In the genomic region with DNA sequence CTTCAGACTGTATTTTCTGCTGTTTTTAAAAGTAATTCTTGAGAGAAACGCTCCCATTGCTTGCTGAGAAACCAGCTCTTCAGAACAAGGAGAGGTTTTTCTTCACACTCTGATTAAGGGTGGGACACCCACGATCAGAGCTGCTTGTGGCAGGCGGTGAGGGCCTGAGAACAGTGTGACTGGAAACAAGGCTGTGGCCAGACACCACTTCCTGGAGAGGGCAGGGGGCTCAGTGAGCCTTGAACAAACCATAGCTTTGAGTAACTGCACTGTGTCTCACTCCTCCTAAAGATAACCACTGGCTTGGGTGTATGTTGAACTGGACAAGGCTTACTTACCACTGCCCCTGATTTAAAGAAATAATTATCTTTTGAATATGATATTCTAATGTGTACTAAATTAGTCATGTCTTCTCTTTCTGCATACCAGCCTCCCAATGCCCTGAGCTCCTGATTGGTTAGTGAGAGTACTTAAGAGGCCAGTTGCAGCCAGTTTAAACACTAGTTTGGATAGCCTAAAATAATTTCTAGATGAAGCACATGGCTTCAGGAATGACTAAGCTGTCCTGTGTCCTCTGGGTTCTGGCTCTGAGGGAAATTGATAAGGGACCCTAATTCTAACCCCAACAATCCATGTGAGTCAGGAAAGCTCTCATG, we compare ENCODE assay signal across 8 cellular contexts. TPM values are rescaled to one million over a fixed set of nuclear protein-coding genes. Genes with fewer than 3 reads are reported as not detected.
A peak's percentile ranks its signal among the peaks of the same experiment; 100 is the strongest.
DNase-seq lines count a peak whose midpoint lies in the region; ATAC-seq and TF ChIP-seq lines count a peak whose summit lies in the region.

No MANE protein-coding gene starts in this region.

- no peaks in the 10 kb centered on the region for H3K9me2 ChIP-seq in SU-DHL-6 (replicated peaks; ENCODE audit: insufficient read depth, low read length)

- no peaks in the 10 kb centered on the region for H3K36me3 ChIP-seq in SU-DHL-6 (ENCODE audit: low read length)
- H3K36me3 ChIP-seq in gastrocnemius medialis, result no peaks in the 10 kb centered on the region

- H3K9me3 ChIP-seq in SU-DHL-6 (ENCODE audit: insufficient read depth, low read length) (no peaks in the 10 kb centered on the region; the same call in 1 of the 2 replicates), gastrocnemius medialis (no peaks in the 10 kb centered on the region)

- peak overlapping the region; percentile 46 for H3K9ac ChIP-seq in SU-DHL-6 (ENCODE audit: low read length)

- peak overlapping the region; percentile 51 for H3K4me2 ChIP-seq in SU-DHL-6 (ENCODE audit: low read depth, low read length, poor library complexity, severe bottlenecking)

- TF ChIP-seq POLR2A in gastrocnemius medialis (IDR thresholded peaks at IDR 0.05), result no peak

- intact Hi-C loops in gastrocnemius medialis (cut with DNase I; ENCODE audit: low total_unique reads), result no loop called here

- no peaks in the 10 kb centered on the region for H4K20me1 ChIP-seq in SU-DHL-6 (ENCODE audit: low read depth, low read length)

- peaks cover 14% of the 10 kb centered on the region; the same call in 1 of the 2 replicates for H3F3A ChIP-seq in SU-DHL-6 (ENCODE audit: insufficient read depth)

- H3K79me2 ChIP-seq in SU-DHL-6 (ENCODE audit: insufficient read depth, low read length), result peaks cover 14% of the 10 kb centered on the region; the same call in 1 of the 2 replicates

- DNase-seq in fibroblast of peridontal ligament (ENCODE audit: extremely low read depth) (peak; percentile 28), C1 segment of cervical spinal cord (lab: John Stamatoyannopoulos, UW) (no peak), NCI-H1417 (lab: John Stamatoyannopoulos, UW) (no peak), gastrocnemius medialis (no peak), T-helper 9 cell (no peak)

- TF ChIP-seq CTCF in SU-DHL-6 (IDR thresholded peaks at IDR 0.05; ENCODE audit: insufficient read depth, low read length, poor library complexity, severe bottlenecking) (no peak), gastrocnemius medialis (IDR thresholded peaks at IDR 0.05 in 4 of 5, conservative IDR thresholded peaks at IDR 0.05 in 1 of 5) (no peak)

- H3K27ac ChIP-seq in SU-DHL-6 (ENCODE audit: low read depth, low read length), result peak overlapping the region; percentile 96
- H3K27ac ChIP-seq in gastrocnemius medialis, result no peak overlapping the region

- in situ Hi-C loops in gastrocnemius medialis (cut with MboI; ENCODE audit: low sequenced_read_pairs in 4 of 4), result no loop called here

- no peak overlapping the region for H2AFZ ChIP-seq in SU-DHL-6 (ENCODE audit: low read depth, low read length, severe bottlenecking)

- H3K4me3 ChIP-seq in SU-DHL-6 (ENCODE audit: insufficient read depth, low read length, poor library complexity, severe bottlenecking), result no peak overlapping the region
- H3K4me3 ChIP-seq in gastrocnemius medialis, result no peak overlapping the region

- no peaks in the 10 kb centered on the region for H3K4me1 ChIP-seq in gastrocnemius medialis

- H3K27me3 ChIP-seq in SU-DHL-6 (ENCODE audit: low read length) (no peaks in the 10 kb centered on the region), gastrocnemius medialis (no peaks in the 10 kb centered on the region)

- ATAC-seq in GM18498 (IDR thresholded peaks at IDR 0.05; ENCODE audit: unreplicated experiment) (peak; percentile 86), HG02588 (IDR thresholded peaks at IDR 0.05; ENCODE audit: unreplicated experiment) (peak; percentile 80), gastrocnemius medialis (no peak)

RNA-seq across cellular contexts. Expression of a gene that starts 3.7 kb away (rescaled TPM):
- total RNA-seq in gastrocnemius medialis, result not detected

RNA-seq across cellular contexts. Expression of a gene that starts 31.5 kb away (rescaled TPM):
- total RNA-seq in gastrocnemius medialis, result 1 to 10 TPM in 3 of 4 donors, under 1 TPM in 1; 0.95 to 4.6 (median 2.4) TPM

Comparison
In these comparisons a context has a peak if more than half of its experiments do, and no peak if none do; other contexts are left out.
1. ATAC-seq: peak in GM18498 (single experiment) and HG02588 (single experiment); none in gastrocnemius medialis (0 of 2).